ENCODE assay signal across 19 cellular contexts in the genomic region with DNA sequence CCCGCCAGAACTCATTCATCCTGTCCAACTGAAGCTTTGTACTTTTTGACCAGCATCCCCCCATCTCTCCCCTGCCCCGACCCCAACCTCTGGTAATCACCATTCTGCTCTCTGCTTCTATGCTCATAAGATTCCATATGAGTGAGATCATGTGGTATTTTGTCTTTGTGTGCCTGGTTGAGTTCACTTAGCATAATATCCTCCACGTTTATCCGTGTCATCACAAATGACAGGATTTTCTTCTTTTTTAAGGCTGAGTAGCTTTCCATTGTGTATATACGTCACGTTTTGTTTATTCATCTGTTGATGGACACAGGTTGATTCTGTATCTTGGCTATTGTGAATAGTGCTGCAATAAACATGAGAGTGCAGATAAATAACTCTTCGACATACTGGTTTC.
DNase-seq lines count a peak whose midpoint lies in the region; ATAC-seq, FAIRE-seq and TF ChIP-seq lines count a peak whose summit lies in the region.
"Had no signal": no experiment of that assay in that cellular context is flagged by ENCODE, and none has a peak within 500 bp of the region (broad histone marks: within the 10 kb centered on the region; RNA-seq: fewer than 3 reads in every experiment).

No MANE protein-coding gene starts in this region.

- peak overlapping the region; percentile 97 for H3K27ac ChIP-seq in OCI-LY1 (ENCODE audit: low read depth, low read length, poor library complexity, severe bottlenecking)
- H3K27ac ChIP-seq: gastrocnemius medialis, tibial artery had no signal

- peaks cover 30% of the 10 kb centered on the region for H3K36me3 ChIP-seq in OCI-LY1 (ENCODE audit: insufficient read depth, low read length)
- H3K36me3 ChIP-seq: gastrocnemius medialis, tibial artery had no signal

- H3K4me3 ChIP-seq in AG10803 (ENCODE audit: low read length) (no peak overlapping the region), OCI-LY1 (ENCODE audit: low read depth, low read length, poor library complexity, severe bottlenecking) (no peak overlapping the region)
- H3K4me3 ChIP-seq: gastrocnemius medialis, tibial artery had no signal

- H2AFZ ChIP-seq in OCI-LY1 (ENCODE audit: low read length): no peak overlapping the region

- peaks cover 5% of the 10 kb centered on the region for H3K79me2 ChIP-seq in OCI-LY1 (ENCODE audit: insufficient read depth, low read length)

- ATAC-seq in GM21737 (IDR thresholded peaks at IDR 0.05; ENCODE audit: unreplicated experiment): no peak
- ATAC-seq: activated CD8-positive, alpha-beta T cell treated with anti-CD3 and anti-CD28 coated beads for 36 hours; gastrocnemius medialis; naive thymus-derived CD8-positive, alpha-beta T cell; stimulated activated naive CD8-positive, alpha-beta T cell treated with anti-CD3 and anti-CD28 coated beads, Interleukin-15, Interleukin-2, amounts not matched to agents 100 U/mL and 50 U/mL, for 24 hours; WTC11 had no signal

- peaks cover 100% of the 10 kb centered on the region for H3K4me1 ChIP-seq in OCI-LY1 (ENCODE audit: insufficient read depth, low read length, severe bottlenecking)
- H3K4me1 ChIP-seq: gastrocnemius medialis, tibial artery had no signal

- peaks cover 4% of the 10 kb centered on the region; the same call in 1 of the 2 replicates for H3F3A ChIP-seq in OCI-LY1 (ENCODE audit: insufficient read depth, low read length)

- H3K9me2 ChIP-seq in OCI-LY1 (ENCODE audit: low read depth, low read length): no peaks in the 10 kb centered on the region

- H4K20me1 ChIP-seq in OCI-LY1 (ENCODE audit: insufficient read depth, low read length): no peaks in the 10 kb centered on the region

- DNase-seq in AG10803 (ENCODE audit: low read depth): peak; percentile 9
- DNase-seq in COLO668 (lab: John Stamatoyannopoulos, UW; ENCODE audit: unreplicated experiment): peak; percentile 15
- peak; percentile 33 for DNase-seq in kidney glomerular epithelial cell (lab: John Stamatoyannopoulos, UW)
- no peak for DNase-seq in urothelium cell line (ENCODE audit: low spot score)
- DNase-seq in central memory CD4-positive, alpha-beta T cell: no peak
- DNase-seq: activated CD8-positive, alpha-beta T cell treated with anti-CD3 and anti-CD28 coated beads for 36 hours; caudate nucleus; gastrocnemius medialis; naive thymus-derived CD8-positive, alpha-beta T cell; NCI-H1417 treated with DMSO at 0.1 percent for 48 hours; NCI-H2227 treated with DMSO at 0.1 percent for 48 hours; posterior cingulate gyrus; stimulated activated CD4-positive, alpha-beta T cell treated with anti-CD3 and anti-CD28 coated beads, Interleukin-2, amount 100 ng/mL, for 24 hours; stimulated activated naive CD8-positive, alpha-beta T cell treated with anti-CD3 and anti-CD28 coated beads, Interleukin-15, Interleukin-2, amounts not matched to agents 100 U/mL and 50 U/mL, for 24 hours; tibial artery had no signal

- H3K9me3 ChIP-seq in OCI-LY1 (ENCODE audit: low read length): no peaks in the 10 kb centered on the region
- H3K9me3 ChIP-seq: gastrocnemius medialis, tibial artery had no signal

- TF ChIP-seq CTCF in AG10803 (conservative IDR thresholded peaks at IDR 0.05; ENCODE audit: low read length): no peak
- no peak for TF ChIP-seq CTCF in OCI-LY1 (IDR thresholded peaks at IDR 0.05; ENCODE audit: low read length)

- no peak for FAIRE-seq in urothelium cell line (lab: Jason Lieb, UNC)
- FAIRE-seq: GM18507 had no signal

- H3K27me3 ChIP-seq in OCI-LY1 (ENCODE audit: insufficient read depth, low read length): no peaks in the 10 kb centered on the region
- H3K27me3 ChIP-seq: gastrocnemius medialis, tibial artery had no signal

- peak overlapping the region; percentile 53 for H3K9ac ChIP-seq in OCI-LY1 (ENCODE audit: low read length)

- H3K4me2 ChIP-seq in OCI-LY1 (ENCODE audit: low read length): peak overlapping the region; percentile 60; the same call in 1 of the 2 replicates

Comparison
In these comparisons a context has a peak if more than half of its experiments do, and no peak if none do; other contexts are left out.
1. DNase-seq: peak in AG10803 (single experiment), COLO668 (single experiment) and kidney glomerular epithelial cell (single experiment); none in urothelium cell line (single experiment) and central memory CD4-positive, alpha-beta T cell (single experiment).